In genomic region chr1:116095027-116095426, GRCh38 we compare ENCODE assay signal across 12 cellular contexts. TPM values are rescaled to one million over a fixed set of nuclear protein-coding genes. Genes with fewer than 3 reads are reported as not detected.
"Had no signal": no experiment of that assay in that cellular context is flagged by ENCODE, and none has a peak within 500 bp of the region (broad histone marks: within the 10 kb centered on the region; RNA-seq: fewer than 3 reads in every experiment).

No MANE protein-coding gene starts in this region.

- H3K4me3 Mint-ChIP-seq: GM23338, H9, HFFc6 had no signal

- ATAC-seq: GM23338, HCT116 had no signal

- H3K27ac Mint-ChIP-seq: GM23338, H9, HFFc6 had no signal

- H3K4me1 Mint-ChIP-seq: GM23338, H9 had no signal

- H3K36me3 ChIP-seq: HAP-1 had no signal

- H3K4me3 ChIP-seq: GM23248, GM23338, HAP-1 had no signal

- H3K27ac ChIP-seq: GM23248 had no signal

- H3K4me2 ChIP-seq: GM23338 had no signal

- FAIRE-seq: H1, H54 had no signal

- H3K9me3 ChIP-seq: HAP-1 had no signal

- H3K9ac ChIP-seq: GM23248 had no signal

- DNase-seq: GM23248, GOT3, H7, H9, HCEC 1CT, HFFc6 had no signal

- H3K4me1 ChIP-seq: HAP-1 had no signal

- H2AFZ ChIP-seq: GM23248, GM23338 had no signal

RNA-seq across cellular contexts. Expression of gene MAB21L3, which starts 16.2 kb away (rescaled TPM):
- total RNA-seq: GM23338, H1, H4, H9 had no signal
- polyA plus RNA-seq: GM23338, H1 had no signal
